ENCODE assay signal across 1 cellular context in genomic region chr11:45212566-45213315, GRCh38.
TF ChIP-seq lines count a peak whose summit lies in the region.

No MANE protein-coding gene starts in this region.

TF ChIP-seq in HCT116, 20 proteins besides CTCF, POLR2A, EP300 and RAD21 (continued from another document):
- TF ChIP-seq ATF3 (IDR thresholded peaks at IDR 0.05) (no peak), EZH2 (IDR thresholded peaks at IDR 0.05) (no peak), CBX3 (IDR thresholded peaks at IDR 0.05; ENCODE audit: low read depth) (no peak), POLR2AphosphoS5 (IDR thresholded peaks at IDR 0.05; ENCODE audit: low read depth, low read length) (no peak)
TF ChIP-seq in HCT116: peak in this region for 0.
